In the genomic region with DNA sequence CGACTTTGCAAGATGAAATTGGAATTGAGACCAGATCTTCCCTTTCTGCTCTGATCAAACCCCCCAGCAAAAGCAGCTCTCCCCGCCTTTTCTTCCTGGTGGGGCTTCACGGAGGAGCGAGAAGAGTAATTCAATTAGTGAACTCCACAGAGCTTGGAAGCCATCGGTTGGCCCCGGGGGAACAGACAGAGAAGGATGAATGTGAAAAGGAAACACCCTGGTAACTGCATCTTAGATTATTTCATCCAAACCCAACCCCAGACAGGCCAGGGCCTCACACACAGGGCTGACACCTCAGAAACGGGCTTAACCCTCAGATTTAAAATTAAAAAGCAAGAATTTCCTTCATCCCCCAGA, we compare ENCODE assay signal across 10 cellular contexts. TPM values are rescaled to one million over a fixed set of nuclear protein-coding genes. Genes with fewer than 3 reads are reported as not detected.
DNase-seq lines count a peak whose midpoint lies in the region; ATAC-seq and TF ChIP-seq lines count a peak whose summit lies in the region.
"Had no signal": no experiment of that assay in that cellular context is flagged by ENCODE, and none has a peak within 500 bp of the region (broad histone marks: within the 10 kb centered on the region; RNA-seq: fewer than 3 reads in every experiment).

No MANE protein-coding gene starts in this region.

- H3K4me1 ChIP-seq in left ventricle myocardium inferior (peaks cover 98% of the 10 kb centered on the region), adrenal gland (replicated peaks in 1 of 2) (peaks cover 75 to 89% of the 10 kb centered on the region in 2 donors), mucosa of rectum (ENCODE audit: control insufficient read depth in 2 of 2, insufficient read depth in 2 of 2, low read length in 2 of 2) (peaks cover 88 to 94% of the 10 kb centered on the region in 2 donors), aorta (ENCODE audit: control insufficient read depth in 1 of 2, insufficient read depth in 2 of 2, low read length in 2 of 2) (peaks cover 3 to 11% of the 10 kb centered on the region in 2 donors)

- DNase-seq in left ventricle myocardium inferior, result no peak
- no peak for DNase-seq in left ventricle myocardium superior
- no peak for DNase-seq in adrenal gland
- no peak for DNase-seq in aorta
- no peak for DNase-seq in lower leg skin (ENCODE audit: low spot score in 2 of 2)
- DNase-seq: EL, NCI-H146 had no signal

- intact Hi-C loops in left ventricle myocardium inferior (cut with micrococcal nuclease) (no loop called here), left ventricle myocardium superior (cut with micrococcal nuclease) (no loop called here), adrenal gland (cut with DNase I) (no loop called here), aorta (cut with DNase I) (loop anchor here in 1 of 2 donors (5.0 kb wide), 1 partner anchor 105 kb away; no protein-coding TSS in a partner anchor), lower leg skin (cut with DNase I; ENCODE audit: low total_unique reads) (no loop called here)

- H3K36me3 ChIP-seq in left ventricle myocardium inferior, result no peaks in the 10 kb centered on the region
- peaks cover 0 to 4% of the 10 kb centered on the region in 2 donors for H3K36me3 ChIP-seq in adrenal gland (replicated peaks in 1 of 2)
- H3K36me3 ChIP-seq in mucosa of rectum (ENCODE audit: control insufficient read depth in 2 of 2, insufficient read depth in 2 of 2, low read length in 2 of 2), result peaks cover 2 to 8% of the 10 kb centered on the region in 2 donors
- H3K36me3 ChIP-seq in aorta (ENCODE audit: control insufficient read depth in 1 of 2, insufficient read depth in 2 of 2, low read length in 1 of 2), result no peaks in the 10 kb centered on the region

- H3K27ac ChIP-seq in left ventricle myocardium inferior (replicated peaks) (peak overlapping the region; percentile 89), adrenal gland (peak overlapping the region in 4 of 5 donors; percentile 4 to 87 (median 50)), mucosa of rectum (ENCODE audit: low read depth in 2 of 2, low read length in 2 of 2) (peak overlapping the region; percentile 67 to 92), aorta (ENCODE audit: low read depth in 1 of 2, low read length in 2 of 2) (peak overlapping the region; percentile 3 to 70)

- no peak for ATAC-seq in left ventricle myocardium superior
- ATAC-seq in aorta (ENCODE audit: low FRiP score), result no peak
- no peak for ATAC-seq in GM19351 (IDR thresholded peaks at IDR 0.05; ENCODE audit: unreplicated experiment)
- no peak for ATAC-seq in GM18861 (IDR thresholded peaks at IDR 0.05; ENCODE audit: unreplicated experiment)

- no peak for TF ChIP-seq POLR2A in adrenal gland (IDR thresholded peaks at IDR 0.05)
- TF ChIP-seq POLR2A in lower leg skin (IDR thresholded peaks at IDR 0.05), result no peak

- H3K27me3 ChIP-seq in left ventricle myocardium inferior (ENCODE audit: low read depth) (no peaks in the 10 kb centered on the region), adrenal gland (no peaks in the 10 kb centered on the region), mucosa of rectum (ENCODE audit: control insufficient read depth in 2 of 2, insufficient read depth in 2 of 2, low read length in 2 of 2) (no peaks in the 10 kb centered on the region), aorta (ENCODE audit: control insufficient read depth in 1 of 2, insufficient read depth in 2 of 2, low read length in 1 of 2) (no peaks in the 10 kb centered on the region)

- peak overlapping the region in 1 of 2 donors; percentile 54 for H3K9ac ChIP-seq in mucosa of rectum (ENCODE audit: low read depth in 1 of 2, low read length in 2 of 2)

- no peaks in the 10 kb centered on the region for H3K9me3 ChIP-seq in left ventricle myocardium inferior (replicated peaks)
- H3K9me3 ChIP-seq in adrenal gland (replicated peaks in 1 of 3), result no peaks in the 10 kb centered on the region
- H3K9me3 ChIP-seq in mucosa of rectum (ENCODE audit: control insufficient read depth in 2 of 2, low read length in 2 of 2), result no peaks in the 10 kb centered on the region
- no peaks in the 10 kb centered on the region for H3K9me3 ChIP-seq in aorta (ENCODE audit: control insufficient read depth, low read length)

- TF ChIP-seq CTCF in left ventricle myocardium inferior (IDR thresholded peaks at IDR 0.05; ENCODE audit: borderline replicate concordance), result no peak
- no peak for TF ChIP-seq CTCF in adrenal gland (IDR thresholded peaks at IDR 0.05)
- TF ChIP-seq CTCF in lower leg skin (IDR thresholded peaks at IDR 0.05), result no peak

- H3K4me3 ChIP-seq in left ventricle myocardium inferior (peak overlapping the region; percentile 52), adrenal gland (no peak overlapping the region), mucosa of rectum (ENCODE audit: low read length in 2 of 2) (peak overlapping the region; percentile 7 to 38), aorta (ENCODE audit: low read length in 2 of 2) (no peak overlapping the region), lower leg skin (ENCODE audit: low read depth, poor library complexity, severe bottlenecking) (no peak overlapping the region)

- 35 to 54% (median 41%) methylated on average over 7 of the region's 7 CpGs for WGBS in adrenal gland, 4 donors
- WGBS in aorta, 2 donors, result 3 to 8% methylated on average over 7 of the region's 7 CpGs
- WGBS in lower leg skin, 2 donors, result 23 to 36% methylated on average over 7 of the region's 7 CpGs

RNA-seq across cellular contexts. Expression of a gene that starts 18.3 kb away (rescaled TPM):
- total RNA-seq in left ventricle myocardium inferior (19.3 TPM), left ventricle myocardium superior (13.8 TPM), adrenal gland (10 to 100 TPM; 14.5 to 68.3 (median 25.5) TPM), aorta (10 to 100 TPM; 55.4 to 98.8 TPM), lower leg skin (10 to 100 TPM; 19.6 to 23.9 (median 20.7) TPM)
- polyA plus RNA-seq in adrenal gland (10 to 100 TPM in 1 of 3 donors, 1 to 10 TPM in 2; 6.1 to 12.6 (median 8.2) TPM), aorta (10 to 100 TPM; 27.3 to 32.9 TPM)

Comparison
In these comparisons a context has a peak if more than half of its experiments do, and no peak if none do; other contexts are left out.
1. H3K27ac ChIP-seq: peak in every context shown above with its lines; median percentile 89 in left ventricle myocardium inferior; 80 in mucosa of rectum; 50 in adrenal gland; 36 in aorta.
2. H3K4me3 ChIP-seq: peak in left ventricle myocardium inferior (single experiment) and mucosa of rectum (2 of 2); none in adrenal gland (0 of 4), aorta (0 of 2) and lower leg skin (single experiment).